7 cellular contexts compared by ENCODE assay signal in genomic region chr11:114348200-114349191, GRCh38. TPM values are rescaled to one million over a fixed set of nuclear protein-coding genes. Genes with fewer than 3 reads are reported as not detected.
DNase-seq lines count a peak whose midpoint lies in the region; ATAC-seq and TF ChIP-seq lines count a peak whose summit lies in the region.

No MANE protein-coding gene starts in this region.

- H3K9me3 Mint-ChIP-seq in endothelial cell (ENCODE audit: unreplicated experiment) = no peaks in the 10 kb centered on the region
- H3K9me3 Mint-ChIP-seq in mesothelial cell of epicardium = no peaks in the 10 kb centered on the region

- no peaks in the 10 kb centered on the region for H3K9me3 ChIP-seq in MM.1S (replicated peaks; ENCODE audit: insufficient read depth, low read length)

- in situ Hi-C loops in G401 (cut with HindIII; ENCODE audit: low sequenced_read_pairs) = no loop called here

- H3K27ac Mint-ChIP-seq in endothelial cell (ENCODE audit: unreplicated experiment) (no peak overlapping the region), mesothelial cell of epicardium (peak overlapping the region; percentile 77)

- ATAC-seq in HG03095 (IDR thresholded peaks at IDR 0.05; ENCODE audit: unreplicated experiment) = no peak

- no peaks in the 10 kb centered on the region for H3K27me3 ChIP-seq in MM.1S (replicated peaks; ENCODE audit: insufficient read depth, low read length)

- H3K27me3 Mint-ChIP-seq in endothelial cell (ENCODE audit: unreplicated experiment) = no peaks in the 10 kb centered on the region
- no peaks in the 10 kb centered on the region for H3K27me3 Mint-ChIP-seq in mesothelial cell of epicardium (ENCODE audit: low read depth)

- TF ChIP-seq CTCF in MM.1S (IDR thresholded peaks at IDR 0.05; ENCODE audit: low read length) = peak; percentile 50
- peak; percentile 50 for TF ChIP-seq CTCF in endothelial cell (IDR thresholded peaks at IDR 0.05; ENCODE audit: unreplicated experiment)
- peak; percentile 58 for TF ChIP-seq CTCF in mesothelial cell of epicardium (IDR thresholded peaks at IDR 0.05; ENCODE audit: unreplicated experiment)

- no peaks in the 10 kb centered on the region for H3K79me2 ChIP-seq in MM.1S (ENCODE audit: low read length)

- H3F3A ChIP-seq in MM.1S (ENCODE audit: insufficient read depth, low read length) = peaks cover 10% of the 10 kb centered on the region

- H3K36me3 Mint-ChIP-seq in endothelial cell (ENCODE audit: low read depth, unreplicated experiment) (no peaks in the 10 kb centered on the region), mesothelial cell of epicardium (no peaks in the 10 kb centered on the region)

- peaks cover 18% of the 10 kb centered on the region for H3K4me1 ChIP-seq in MM.1S (ENCODE audit: low read length)

- H3K4me2 ChIP-seq in MM.1S (ENCODE audit: low read depth, low read length) = no peak overlapping the region

- H2AFZ ChIP-seq in MM.1S (ENCODE audit: low read length) = no peak overlapping the region

- no peak overlapping the region for H3K4me3 ChIP-seq in MM.1S (ENCODE audit: low read length)

- DNase-seq in G401 (ENCODE audit: low spot score) (peak; percentile 74), MM.1S (peak; percentile 26), SW480 (ENCODE audit: low spot score) (peak; percentile 54), endothelial cell (ENCODE audit: low spot score) (peak; percentile 52), mesothelial cell of epicardium (ENCODE audit: low spot score in 2 of 2, unreplicated experiment in 2 of 2) (no peak), DMS79 (lab: John Stamatoyannopoulos, UW) (no peak)

- H3K4me1 Mint-ChIP-seq in endothelial cell (ENCODE audit: unreplicated experiment) (no peaks in the 10 kb centered on the region), mesothelial cell of epicardium (peaks cover 13% of the 10 kb centered on the region)

- no peak overlapping the region for H3K9ac ChIP-seq in MM.1S (ENCODE audit: low read length)

- H4K20me1 ChIP-seq in MM.1S (ENCODE audit: insufficient read depth, low read length) = no peaks in the 10 kb centered on the region

- no peaks in the 10 kb centered on the region for H3K36me3 ChIP-seq in MM.1S (replicated peaks; ENCODE audit: insufficient read depth, low read length)

- H3K9me2 ChIP-seq in MM.1S (replicated peaks; ENCODE audit: insufficient read depth, low read length) = no peaks in the 10 kb centered on the region

- no peak overlapping the region for H3K4me3 Mint-ChIP-seq in endothelial cell (ENCODE audit: unreplicated experiment)
- H3K4me3 Mint-ChIP-seq in mesothelial cell of epicardium = no peak overlapping the region

- no peak overlapping the region for H3K27ac ChIP-seq in MM.1S (ENCODE audit: low read length)

RNA-seq across cellular contexts. Expression of gene C11orf71, which starts 51.8 kb away (rescaled TPM):
- 4.2 and 4.6 TPM in 2 replicates for total RNA-seq in G401 (2014; rRNA removed; shearing (Covaris generic))
- 6.7 TPM for total RNA-seq in endothelial cell (ENCODE audit: unreplicated experiment)
- total RNA-seq in mesothelial cell of epicardium = 7.1 to 8.8 TPM (median 8.1 TPM) in 3 replicates

RNA-seq across cellular contexts. Expression of gene RBM7, which starts 52.0 kb away (rescaled TPM):
- total RNA-seq in G401 (2014; rRNA removed; shearing (Covaris generic)) = 26.1 and 32.9 TPM in 2 replicates
- 44.8 TPM for total RNA-seq in endothelial cell (ENCODE audit: unreplicated experiment)
- total RNA-seq in mesothelial cell of epicardium = 30.4 to 38.2 TPM (median 35.7 TPM) in 3 replicates

RNA-seq across cellular contexts. Expression of gene NNMT, which starts 52.3 kb away (rescaled TPM):
- total RNA-seq in G401 (2014; rRNA removed; shearing (Covaris generic)) = not detected in 2 replicates
- total RNA-seq in endothelial cell (ENCODE audit: unreplicated experiment) (not detected), mesothelial cell of epicardium (0.54 to 2.4 TPM (median 2.3 TPM) in 3 replicates)

Comparison
In these comparisons a context has a peak if more than half of its experiments do, and no peak if none do; other contexts are left out.
1. DNase-seq: peak in G401 (single experiment), MM.1S (single experiment), SW480 (single experiment) and endothelial cell (single experiment); none in mesothelial cell of epicardium (0 of 2) and DMS79 (single experiment).
2. Peak in every context shown above with its lines, with median percentiles within 50 percentile points of each other: CTCF ChIP-seq.